In genomic region chr2:9939587-9940485, GRCh38 we compare ENCODE assay signal across 23 cellular contexts. TPM values are rescaled to one million over a fixed set of nuclear protein-coding genes. Genes with fewer than 3 reads are reported as not detected.
DNase-seq lines count a peak whose midpoint lies in the region; ATAC-seq and TF ChIP-seq lines count a peak whose summit lies in the region.
"Had no signal": no experiment of that assay in that cellular context is flagged by ENCODE, and none has a peak within 500 bp of the region (broad histone marks: within the 10 kb centered on the region; RNA-seq: fewer than 3 reads in every experiment).

No MANE protein-coding gene starts in this region.

- no peak overlapping the region for H3K4me3 Mint-ChIP-seq in MCF 10A (ENCODE audit: unreplicated experiment)
- no peak overlapping the region for H3K4me3 Mint-ChIP-seq in mesothelial cell of epicardium
- H3K4me3 Mint-ChIP-seq in activated naive CD4-positive, alpha-beta T cell treated with anti-CD3 and anti-CD28 coated beads, Interleukin-2, amount 10 ng/mL, durations not matched to agents 7 days and 5 days = no peak overlapping the region
- H3K4me3 Mint-ChIP-seq: activated T-cell treated with anti-CD3 and anti-CD28 coated beads, Interleukin-2, amount 50 U/mL, for 24 hours; effector memory CD8-positive, alpha-beta T cell; H9; T-helper 1 cell treated with Interleukin-12 subunit alpha and Interleukin-12 subunit beta and Interleukin-4 antibody, amounts not matched to agents 30 μg/mL and 1 μg/mL, for 36 hours had no signal

- H3K36me3 ChIP-seq in mammary epithelial cell (ENCODE audit: insufficient read depth, low read length) = no peaks in the 10 kb centered on the region
- no peaks in the 10 kb centered on the region for H3K36me3 ChIP-seq in body of pancreas (replicated peaks in 1 of 2; ENCODE audit: insufficient read depth in 1 of 2, low read depth in 2 of 2)
- peaks cover 0 to 6% of the 10 kb centered on the region in 2 donors for H3K36me3 ChIP-seq in gastroesophageal sphincter
- H3K36me3 ChIP-seq: adrenal gland, colonic mucosa, neutrophil, SJCRH30 had no signal

- TF ChIP-seq POLR2A in body of pancreas (IDR thresholded peaks at IDR 0.05) (no peak), gastroesophageal sphincter (IDR thresholded peaks at IDR 0.05) (no peak)

- H3K9me3 Mint-ChIP-seq in MCF 10A (ENCODE audit: unreplicated experiment) (no peaks in the 10 kb centered on the region), mesothelial cell of epicardium (no peaks in the 10 kb centered on the region)
- H3K9me3 Mint-ChIP-seq in activated naive CD4-positive, alpha-beta T cell treated with anti-CD3 and anti-CD28 coated beads, Interleukin-2, amount 10 ng/mL, durations not matched to agents 7 days and 5 days = no peaks in the 10 kb centered on the region
- H3K9me3 Mint-ChIP-seq: activated T-cell treated with anti-CD3 and anti-CD28 coated beads, Interleukin-2, amount 50 U/mL, for 24 hours; effector memory CD8-positive, alpha-beta T cell; H9; T-helper 1 cell treated with Interleukin-12 subunit alpha and Interleukin-12 subunit beta and Interleukin-4 antibody, amounts not matched to agents 30 μg/mL and 1 μg/mL, for 36 hours had no signal

- CTCF ChIA-PET in MCF 10A (lab: Yijun Ruan, JAX) (interaction anchor here (0.6 kb wide), 2 partner anchors 43 to 140 kb away, joined by 3 to 5 read pairs; no protein-coding TSS in a partner anchor), mammary epithelial cell (lab: Charles Lee; ENCODE audit: low non-redundant PET) (no interaction called here)
- CTCF ChIA-PET in activated naive CD4-positive, alpha-beta T cell treated with anti-CD3 and anti-CD28 coated beads, Interleukin-2, amount 10 ng/mL, durations not matched to agents 7 days and 5 days (lab: Charles Lee) = interaction anchor here (0.6 kb wide), 1 partner anchor 44 kb away, joined by 3 read pairs; no protein-coding TSS in a partner anchor

- in situ Hi-C loops in mammary epithelial cell (cut with MboI; ENCODE audit: low sequenced_read_pairs in 2 of 2) = no loop called here

- H3K9ac ChIP-seq in mammary epithelial cell (ENCODE audit: insufficient read depth, low read length) = no peak overlapping the region

- H3K27me3 ChIP-seq in mammary epithelial cell (ENCODE audit: insufficient read depth, low read length) = no peaks in the 10 kb centered on the region
- H3K27me3 ChIP-seq in body of pancreas = no peaks in the 10 kb centered on the region
- H3K27me3 ChIP-seq in gastroesophageal sphincter = peaks cover 12% of the 10 kb centered on the region
- H3K27me3 ChIP-seq: adrenal gland, colonic mucosa, SJCRH30 had no signal

- H3K36me3 Mint-ChIP-seq in MCF 10A (ENCODE audit: insufficient read depth, unreplicated experiment) (peaks cover 2% of the 10 kb centered on the region), mesothelial cell of epicardium (peaks cover 5% of the 10 kb centered on the region)
- H3K36me3 Mint-ChIP-seq in activated naive CD4-positive, alpha-beta T cell treated with anti-CD3 and anti-CD28 coated beads, Interleukin-2, amount 10 ng/mL, durations not matched to agents 7 days and 5 days = peaks cover 5% of the 10 kb centered on the region

- TF ChIP-seq CTCF in MCF 10A (IDR thresholded peaks at IDR 0.05; ENCODE audit: unreplicated experiment) (no peak), mammary epithelial cell (conservative IDR thresholded peaks at IDR 0.05 in 1 of 2, IDR thresholded peaks at IDR 0.05 in 1 of 2; ENCODE audit: extremely low read depth in 1 of 2, insufficient read depth in 1 of 2, low read depth in 1 of 2, low read length in 2 of 2) (no peak), body of pancreas (IDR thresholded peaks at IDR 0.05) (no peak), mesothelial cell of epicardium (IDR thresholded peaks at IDR 0.05; ENCODE audit: unreplicated experiment) (no peak), gastroesophageal sphincter (IDR thresholded peaks at IDR 0.05) (no peak)

- H3K4me1 Mint-ChIP-seq in MCF 10A (ENCODE audit: insufficient read depth, unreplicated experiment) = peaks cover 5% of the 10 kb centered on the region
- peaks cover 38% of the 10 kb centered on the region for H3K4me1 Mint-ChIP-seq in mesothelial cell of epicardium
- H3K4me1 Mint-ChIP-seq in activated naive CD4-positive, alpha-beta T cell treated with anti-CD3 and anti-CD28 coated beads, Interleukin-2, amount 10 ng/mL, durations not matched to agents 7 days and 5 days = no peaks in the 10 kb centered on the region

- peaks cover 14% of the 10 kb centered on the region for H3K4me1 ChIP-seq in mammary epithelial cell (ENCODE audit: insufficient read depth, low read length)
- peaks cover 17% of the 10 kb centered on the region for H3K4me1 ChIP-seq in body of pancreas
- no peaks in the 10 kb centered on the region for H3K4me1 ChIP-seq in gastroesophageal sphincter
- H3K4me1 ChIP-seq: adrenal gland had no signal

- DNase-seq in MCF 10A (ENCODE audit: unreplicated experiment) (no peak), mammary epithelial cell (no peak), body of pancreas (no peak), mesothelial cell of epicardium (ENCODE audit: low spot score in 2 of 2, unreplicated experiment in 2 of 2) (no peak), NCI-H748 (lab: John Stamatoyannopoulos, UW; ENCODE audit: unreplicated experiment) (no peak)
- DNase-seq in activated naive CD4-positive, alpha-beta T cell treated with anti-CD3 and anti-CD28 coated beads, Interleukin-2, amount 10 ng/mL, durations not matched to agents 7 days and 5 days = no peak
- DNase-seq: activated CD4-positive, alpha-beta T cell treated with anti-CD3 and anti-CD28 coated beads for 4 hours; activated CD8-positive, alpha-beta memory T cell treated with anti-CD3 and anti-CD28 coated beads for 24 hours; activated T-cell treated with anti-CD3 and anti-CD28 coated beads, Interleukin-2, amount 50 U/mL, for 24 hours; adrenal gland; colonic mucosa; COR-L47; effector memory CD8-positive, alpha-beta T cell; H9; NCI-H1092 treated with DMSO at 0.1 percent for 48 hours; NCI-H2029 treated with DMSO at 0.1 percent for 48 hours; NCI-H524 treated with DMSO at 0.1 percent for 48 hours; SJCRH30; stimulated activated CD8-positive, alpha-beta memory T cell treated with anti-CD3 and anti-CD28 coated beads, Interleukin-4, amount 100 ng/mL, for 48 hours had no signal

- ATAC-seq in body of pancreas (no peak), gastroesophageal sphincter (no peak), HG03342 (IDR thresholded peaks at IDR 0.05; ENCODE audit: unreplicated experiment) (no peak)
- ATAC-seq: effector memory CD8-positive, alpha-beta T cell had no signal

- POLR2A ChIA-PET in MCF 10A (lab: Yijun Ruan, JAX) = no interaction called here

- H2AFZ ChIP-seq in mammary epithelial cell (ENCODE audit: low read depth, low read length) = no peak overlapping the region

- H4K20me1 ChIP-seq in mammary epithelial cell (ENCODE audit: insufficient read depth, low read length) = no peaks in the 10 kb centered on the region

- H3K27ac ChIP-seq in mammary epithelial cell (ENCODE audit: insufficient read depth, low read depth, low read length) = no peak overlapping the region
- H3K27ac ChIP-seq in body of pancreas = peak overlapping the region in 3 of 4 donors; percentile 15 to 31 (median 17)
- H3K27ac ChIP-seq in gastroesophageal sphincter = no peak overlapping the region
- H3K27ac ChIP-seq: adrenal gland, colonic mucosa, neutrophil, SJCRH30 had no signal

- H3K4me2 ChIP-seq in mammary epithelial cell (ENCODE audit: insufficient read depth, low read depth, low read length) = no peak overlapping the region

- no peak overlapping the region for H3K4me3 ChIP-seq in mammary epithelial cell (replicated peaks in 1 of 3; ENCODE audit: insufficient read depth in 1 of 3, low read depth in 2 of 3, low read length in 3 of 3)
- H3K4me3 ChIP-seq in body of pancreas = no peak overlapping the region
- H3K4me3 ChIP-seq in gastroesophageal sphincter = no peak overlapping the region
- H3K4me3 ChIP-seq: adrenal gland, colonic mucosa, SJCRH30 had no signal

- dilution Hi-C loops in mammary epithelial cell (cut with HindIII; ENCODE audit: low sequenced_read_pairs) = no loop called here

- 55% methylated on average over 8 of the region's 9 CpGs for WGBS in mammary epithelial cell (ENCODE audit: low coverage, missing lambda C conversion rate)
- 34 to 41% methylated on average over 9 of the region's 9 CpGs for WGBS in body of pancreas, 2 donors
- whole genome bisulfite sequencing in gastroesophageal sphincter (ENCODE audit: low coverage in 1 of 2), 2 donors = 63 to 64% methylated on average over 6 to 9 of the region's 9 CpGs

- no peaks in the 10 kb centered on the region for H3K79me2 ChIP-seq in mammary epithelial cell (ENCODE audit: insufficient read depth, low read length)

- intact Hi-C loops in MCF 10A (cut with micrococcal nuclease) (no loop called here), mammary epithelial cell (cut with micrococcal nuclease) (no loop called here), body of pancreas (cut with DNase I) (no loop called here)

- H3K27me3 Mint-ChIP-seq in MCF 10A (ENCODE audit: insufficient read depth, unreplicated experiment) = no peaks in the 10 kb centered on the region
- H3K27me3 Mint-ChIP-seq in mesothelial cell of epicardium (ENCODE audit: low read depth) = no peaks in the 10 kb centered on the region
- peaks cover 28% of the 10 kb centered on the region for H3K27me3 Mint-ChIP-seq in activated naive CD4-positive, alpha-beta T cell treated with anti-CD3 and anti-CD28 coated beads, Interleukin-2, amount 10 ng/mL, durations not matched to agents 7 days and 5 days

- TSS peak; percentile 16 for BruUV-seq in MCF 10A (replicated peaks; lab: Mats Ljungman, UMichigan)
- no TSS peak for BruUV-seq in mammary epithelial cell (replicated peaks; lab: Mats Ljungman, UMichigan)

- H3K9me3 ChIP-seq in mammary epithelial cell (replicated peaks; ENCODE audit: insufficient read depth, low read length) (no peaks in the 10 kb centered on the region), body of pancreas (no peaks in the 10 kb centered on the region), gastroesophageal sphincter (no peaks in the 10 kb centered on the region)
- H3K9me3 ChIP-seq: adrenal gland, colonic mucosa, neutrophil, SJCRH30 had no signal

- TF ChIP-seq EP300 in gastroesophageal sphincter (IDR thresholded peaks at IDR 0.05) = no peak

- H3K27ac Mint-ChIP-seq in MCF 10A (ENCODE audit: low read depth, unreplicated experiment) (no peak overlapping the region), mesothelial cell of epicardium (peak overlapping the region; percentile 85)
- no peak overlapping the region for H3K27ac Mint-ChIP-seq in activated naive CD4-positive, alpha-beta T cell treated with anti-CD3 and anti-CD28 coated beads, Interleukin-2, amount 10 ng/mL, durations not matched to agents 7 days and 5 days
- H3K27ac Mint-ChIP-seq: activated T-cell treated with anti-CD3 and anti-CD28 coated beads, Interleukin-2, amount 50 U/mL, for 24 hours; effector memory CD8-positive, alpha-beta T cell; T-helper 1 cell treated with Interleukin-12 subunit alpha and Interleukin-12 subunit beta and Interleukin-4 antibody, amounts not matched to agents 30 μg/mL and 1 μg/mL, for 36 hours had no signal

RNA-seq across cellular contexts. Expression of gene GRHL1, which starts 11.7 kb away (rescaled TPM):
- total RNA-seq in MCF 10A (2022) (0.96 and 2.0 TPM in 2 replicates), mammary epithelial cell (1 to 10 TPM; 2.2 to 6.0 TPM), body of pancreas (1 to 10 TPM; 2.0 to 4.2 TPM), mesothelial cell of epicardium (8.2 to 10.4 TPM (median 9.7 TPM) in 3 replicates), gastroesophageal sphincter (1 to 10 TPM; 1.3 to 6.1 (median 2.3) TPM)
- 1.8 TPM for polyA plus RNA-seq in mammary epithelial cell
- 1.4 TPM for polyA minus RNA-seq in mammary epithelial cell

Comparison
In these comparisons a context has a peak if more than half of its experiments do, and no peak if none do; other contexts are left out.
1. H3K27ac ChIP-seq: peak in body of pancreas (3 of 4); none in mammary epithelial cell (single experiment) and gastroesophageal sphincter (0 of 4).